In genomic region chr1:109248797-109249629, GRCh38 we compare ENCODE assay signal across 8 cellular contexts. TPM values are rescaled to one million over a fixed set of nuclear protein-coding genes. Genes with fewer than 3 reads are reported as not detected.
A peak's percentile ranks its signal among the peaks of the same experiment; 100 is the strongest.
DNase-seq lines count a peak whose midpoint lies in the region; ATAC-seq and TF ChIP-seq lines count a peak whose summit lies in the region.

Gene CELSR2, plus strand, starts transcription at chr1:109249539. Its CDS starts 541 bp downstream, at chr1:109250080.

- TF ChIP-seq CTCF in adrenal gland (IDR thresholded peaks at IDR 0.05) (no peak), psoas muscle (IDR thresholded peaks at IDR 0.05) (no peak)

- H3K9me3 ChIP-seq in adrenal gland (replicated peaks in 1 of 3) (no peaks in the 10 kb centered on the region), psoas muscle (no peaks in the 10 kb centered on the region)

- 12 to 68% (median 14%) methylated on average over 8 to 49 of the region's 49 CpGs for WGBS in adrenal gland, 4 donors
- WGBS in psoas muscle, 3 donors = 13 to 17% (median 16%) methylated on average over 36 to 49 of the region's 49 CpGs

- H3K27ac ChIP-seq in adrenal gland (no peak within 1 kb of the TSS), psoas muscle (no peak within 1 kb of the TSS)

- peak within 1 kb of the TSS; percentile 41 for H3K4me3 ChIP-seq in Jurkat, Clone E6-1 (ENCODE audit: low read length)
- H3K4me3 ChIP-seq in adrenal gland (peak within 1 kb of the TSS in 1 of 4 donors; percentile 88), psoas muscle (peak within 1 kb of the TSS; percentile 76)

- TF ChIP-seq POLR2A in adrenal gland (IDR thresholded peaks at IDR 0.05) = no peak

- peak; percentile 33 for DNase-seq in DMS53 treated with DMSO at 0.1 percent for 48 hours (lab: John Stamatoyannopoulos, UW; ENCODE audit: unreplicated experiment)
- DNase-seq in Jurkat, Clone E6-1 (ENCODE audit: low read depth, low spot score) = peak; percentile 54
- DNase-seq in SKM-1 (lab: John Stamatoyannopoulos, UW; ENCODE audit: unreplicated experiment) = peak; percentile 52
- DNase-seq in adrenal gland = peak; percentile 13 to 66 (median 62)
- peak; percentile 82 for DNase-seq in left ventricle myocardium superior
- peak; percentile 64 to 77 for DNase-seq in psoas muscle
- DNase-seq in NCI-H1048 (lab: John Stamatoyannopoulos, UW) = no peak

- intact Hi-C loops in adrenal gland (cut with DNase I) (no loop called here), left ventricle myocardium superior (cut with micrococcal nuclease) (no loop called here), psoas muscle (cut with DNase I) (no loop called here)

- H3K27me3 ChIP-seq in adrenal gland (no peaks in the 10 kb centered on the region), psoas muscle (ENCODE audit: insufficient read depth in 3 of 3, low read length in 2 of 3) (no peaks in the 10 kb centered on the region)

- no peaks in the 10 kb centered on the region for H3K36me3 ChIP-seq in adrenal gland (replicated peaks in 1 of 2)
- no peaks in the 10 kb centered on the region for H3K36me3 ChIP-seq in psoas muscle (ENCODE audit: insufficient read depth in 1 of 2, low read depth in 1 of 2)

- ATAC-seq in GM21529 (IDR thresholded peaks at IDR 0.05; ENCODE audit: unreplicated experiment) (peak; percentile 85), left ventricle myocardium superior (peak; percentile 80), psoas muscle (peak; percentile 66 to 82 (median 72))

- H3K4me1 ChIP-seq in adrenal gland (replicated peaks in 1 of 2) (peaks cover 0 to 6% of the 10 kb centered on the region in 2 donors), psoas muscle (peaks cover 18% of the 10 kb centered on the region)

RNA-seq across cellular contexts. Expression of gene CELSR2, which starts in this region (rescaled TPM):
- polyA plus RNA-seq in Jurkat, Clone E6-1 (2012; ENCODE audit: insufficient read depth, insufficient read length) = 13.5 TPM
- total RNA-seq in adrenal gland = 1 to 10 TPM; 2.8 to 9.1 (median 5.4) TPM
- polyA plus RNA-seq in adrenal gland = 1 to 10 TPM; 1.7 to 6.3 (median 1.8) TPM
- total RNA-seq in left ventricle myocardium superior = 9.8 TPM
- 10 to 100 TPM in 2 of 4 donors, 1 to 10 TPM in 2; 5.7 to 12.5 (median 10.6) TPM for total RNA-seq in psoas muscle
- polyA plus RNA-seq in psoas muscle = 1 to 10 TPM in 2 of 3 donors, under 1 TPM in 1; 0.69 to 6.9 (median 3.7) TPM
